In the genomic region with DNA sequence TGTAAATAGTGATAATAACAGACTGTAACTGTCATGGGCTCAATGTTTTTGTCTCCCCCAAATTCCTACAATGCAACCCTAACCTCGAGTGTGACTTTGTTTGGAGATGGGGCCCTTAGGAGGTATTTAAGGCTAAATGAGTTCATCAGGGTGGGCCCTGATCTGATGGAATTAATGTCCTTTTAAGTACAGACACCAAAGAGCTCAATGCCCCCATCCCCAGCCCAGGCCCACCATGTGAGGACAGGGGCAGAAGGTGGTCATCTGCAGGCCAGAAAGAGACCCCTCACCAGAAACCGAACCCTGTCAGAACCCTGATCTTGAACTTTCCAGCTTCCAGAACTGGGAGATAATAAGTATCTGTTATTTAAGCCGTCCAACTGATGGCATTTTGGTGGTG, we compare ENCODE assay signal across 10 cellular contexts.
DNase-seq lines count a peak whose midpoint lies in the region; ATAC-seq and TF ChIP-seq lines count a peak whose summit lies in the region.
"Had no signal": no experiment of that assay in that cellular context is flagged by ENCODE, and none has a peak within 500 bp of the region (broad histone marks: within the 10 kb centered on the region; RNA-seq: fewer than 3 reads in every experiment).

No MANE protein-coding gene starts in this region.

- peak overlapping the region; percentile 97 to 98 for H3K27ac Mint-ChIP-seq in effector memory CD8-positive, alpha-beta T cell
- H3K27ac Mint-ChIP-seq in stimulated activated naive B cell treated with anti-CD40 and anti-IgM and Interleukin-4, amounts not matched to agents 10 μg/mL and 1 μg/mL and 100 μg/mL, for 72 hours, result peak overlapping the region; percentile 92

- POLR2A ChIA-PET in OCI-LY7 (lab: Charles Lee), result interaction anchor here (0.6 to 1.8 kb wide), 3 partner anchors 15 to 157 kb away, joined by 3 to 5 read pairs (median 5); no protein-coding TSS in a partner anchor

- CTCF ChIA-PET in OCI-LY7 (lab: Charles Lee; ENCODE audit: unreplicated experiment), result interaction anchor here (1.5 kb wide), 1 partner anchor 38 kb away, joined by 3 read pairs; no protein-coding TSS in a partner anchor

- H3K9me2 ChIP-seq in OCI-LY7 (ENCODE audit: insufficient read depth, low read length), result no peaks in the 10 kb centered on the region
- H3K9me2 ChIP-seq in GM23248 (ENCODE audit: insufficient read depth), result no peaks in the 10 kb centered on the region

- H3K27me3 Mint-ChIP-seq in effector memory CD8-positive, alpha-beta T cell, result no peaks in the 10 kb centered on the region
- H3K27me3 Mint-ChIP-seq in stimulated activated naive B cell treated with anti-CD40 and anti-IgM and Interleukin-4, amounts not matched to agents 10 μg/mL and 1 μg/mL and 100 μg/mL, for 72 hours, result no peaks in the 10 kb centered on the region

- peak overlapping the region; percentile 30 for H3K27ac ChIP-seq in OCI-LY7 (ENCODE audit: low read depth, low read length, poor library complexity, severe bottlenecking)
- no peak overlapping the region for H3K27ac ChIP-seq in GM23248
- H3K27ac ChIP-seq: 22Rv1 had no signal

- H3K4me2 ChIP-seq in OCI-LY7 (ENCODE audit: low read length), result peak overlapping the region; percentile 66; the same call in 1 of the 2 replicates
- no peak overlapping the region for H3K4me2 ChIP-seq in GM23248 (ENCODE audit: unreplicated experiment)

- no peak overlapping the region for H3K9ac ChIP-seq in GM23248

- H3K4me1 ChIP-seq in OCI-LY7 (ENCODE audit: insufficient read depth, low read length, poor library complexity, severe bottlenecking) (peaks cover 24% of the 10 kb centered on the region), GM23248 (ENCODE audit: insufficient read depth) (peaks cover 39% of the 10 kb centered on the region)

- H4K20me1 ChIP-seq in OCI-LY7 (ENCODE audit: insufficient read depth, low read length), result no peaks in the 10 kb centered on the region
- peaks cover 5% of the 10 kb centered on the region; the same call in 1 of the 2 replicates for H4K20me1 ChIP-seq in GM23248 (ENCODE audit: insufficient read depth)

- peaks cover 25% of the 10 kb centered on the region; the same call in 1 of the 2 replicates for H3K79me2 ChIP-seq in OCI-LY7 (ENCODE audit: insufficient read depth, low read depth, low read length)
- H3K79me2 ChIP-seq in GM23248 (ENCODE audit: insufficient read depth), result peaks cover 97% of the 10 kb centered on the region

- no peaks in the 10 kb centered on the region for H3K27me3 ChIP-seq in GM23248 (replicated peaks; ENCODE audit: insufficient read depth)

- no peaks in the 10 kb centered on the region for H3K9me3 Mint-ChIP-seq in effector memory CD8-positive, alpha-beta T cell
- H3K9me3 Mint-ChIP-seq in stimulated activated naive B cell treated with anti-CD40 and anti-IgM and Interleukin-4, amounts not matched to agents 10 μg/mL and 1 μg/mL and 100 μg/mL, for 72 hours, result peaks cover 7 to 11% of the 10 kb centered on the region in 2 donors

- no peak for TF ChIP-seq CTCF in OCI-LY7 (conservative IDR thresholded peaks at IDR 0.05; ENCODE audit: low read length)

- ATAC-seq in effector memory CD8-positive, alpha-beta T cell (replicated peaks), result no peak
- ATAC-seq in stimulated activated naive B cell treated with anti-CD40 and anti-IgM and Interleukin-4, amounts not matched to agents 10 μg/mL and 1 μg/mL and 100 μg/mL, for 72 hours (replicated peaks), result no peak

- peak overlapping the region; percentile 75 to 81 for H3K4me3 Mint-ChIP-seq in effector memory CD8-positive, alpha-beta T cell
- H3K4me3 Mint-ChIP-seq in stimulated activated naive B cell treated with anti-CD40 and anti-IgM and Interleukin-4, amounts not matched to agents 10 μg/mL and 1 μg/mL and 100 μg/mL, for 72 hours, result no peak overlapping the region

- DNase-seq in DMS53 (lab: John Stamatoyannopoulos, UW) (peak; percentile 43), DMS53 treated with DMSO at 0.1 percent for 48 hours (lab: John Stamatoyannopoulos, UW; ENCODE audit: unreplicated experiment) (no peak), OCI-LY7 (ENCODE audit: low spot score) (no peak), NAMALWA (ENCODE audit: low spot score) (no peak), GM23248 (no peak), NCI-H187 treated with DMSO at 0.1 percent for 48 hours (lab: John Stamatoyannopoulos, UW) (no peak)
- DNase-seq in effector memory CD8-positive, alpha-beta T cell, result no peak
- no peak for DNase-seq in stimulated activated naive B cell treated with anti-CD40 and anti-IgM and Interleukin-4, amounts not matched to agents 10 μg/mL and 1 μg/mL and 100 μg/mL, for 72 hours
- DNase-seq: NCI-H526 treated with DMSO at 0.1 percent for 48 hours had no signal

- H3K36me3 Mint-ChIP-seq in effector memory CD8-positive, alpha-beta T cell (ENCODE audit: insufficient read depth), result peaks cover 47% of the 10 kb centered on the region
- H3K36me3 Mint-ChIP-seq in stimulated activated naive B cell treated with anti-CD40 and anti-IgM and Interleukin-4, amounts not matched to agents 10 μg/mL and 1 μg/mL and 100 μg/mL, for 72 hours, result peaks cover 13 to 26% of the 10 kb centered on the region in 2 donors

- H2AFZ ChIP-seq in OCI-LY7 (ENCODE audit: low read length) (no peak overlapping the region), GM23248 (no peak overlapping the region)

- intact Hi-C loops in OCI-LY7 (cut with micrococcal nuclease; ENCODE audit: unreplicated experiment), result loop anchor here (5.0 kb wide), 1 partner anchor 136 kb away; no protein-coding TSS in a partner anchor

- WGBS in GM23248 (ENCODE audit: low coverage in 1 of 2, low lambda C conversion rate in 2 of 2, missing lambda C conversion rate in 2 of 2), 2 experiments, result 94 to 96% methylated on average over 3 of the region's 3 CpGs

- no TSS peak for BruUV-seq in OCI-LY7 (replicated peaks; lab: Mats Ljungman, UMichigan)

- H3K4me3 ChIP-seq in OCI-LY7 (ENCODE audit: low read depth, low read length, poor library complexity, severe bottlenecking) (no peak overlapping the region), GM23248 (no peak overlapping the region)

- in situ Hi-C loops in GM23248 (cut with MboI), result no loop called here

- H3K36me3 ChIP-seq in OCI-LY7 (ENCODE audit: insufficient read depth, low read length) (peaks cover 4% of the 10 kb centered on the region; the same call in 1 of the 2 replicates), GM23248 (ENCODE audit: low read depth) (no peaks in the 10 kb centered on the region)

- peaks cover 70 to 83% of the 10 kb centered on the region in 2 donors for H3K4me1 Mint-ChIP-seq in effector memory CD8-positive, alpha-beta T cell (ENCODE audit: low read depth in 2 of 2)
- peaks cover 45 to 72% of the 10 kb centered on the region in 2 donors for H3K4me1 Mint-ChIP-seq in stimulated activated naive B cell treated with anti-CD40 and anti-IgM and Interleukin-4, amounts not matched to agents 10 μg/mL and 1 μg/mL and 100 μg/mL, for 72 hours

- peaks cover 30% of the 10 kb centered on the region for H3F3A ChIP-seq in GM23248 (ENCODE audit: insufficient read depth)

- H3K9me3 ChIP-seq in OCI-LY7 (ENCODE audit: low read length), result 0 out of 2 replicates have a peak, but pooled peaks cover 10% of the 10 kb centered on the region
- H3K9me3 ChIP-seq in GM23248 (ENCODE audit: low read depth), result no peaks in the 10 kb centered on the region

Comparison
In these comparisons a context has a peak if more than half of its experiments do, and no peak if none do; other contexts are left out.
1. H3K4me3 Mint-ChIP-seq: peak in effector memory CD8-positive, alpha-beta T cell (2 of 2); none in stimulated activated naive B cell treated with anti-CD40 and anti-IgM and Interleukin-4, amounts not matched to agents 10 μg/mL and 1 μg/mL and 100 μg/mL, for 72 hours (0 of 2).